In genomic region chr7:26278769-26279168, GRCh38 we compare ENCODE assay signal across 1 cellular context.
TF ChIP-seq lines count a peak whose summit lies in the region.

No MANE protein-coding gene starts in this region.

TF ChIP-seq in GM12878, 131 proteins besides CTCF, POLR2A, EP300 and RAD21:
- TF ChIP-seq SMC3 (IDR thresholded peaks at IDR 0.05; ENCODE audit: borderline replicate concordance, low read length) (peak; percentile 39; the same call in 1 of the 2 replicates), CEBPB (IDR thresholded peaks at IDR 0.05; ENCODE audit: borderline replicate concordance in 1 of 2, low read depth in 2 of 2, low read length in 2 of 2) (no peak)
